Comparison of ENCODE assay signal across 8 cellular contexts in the genomic region with DNA sequence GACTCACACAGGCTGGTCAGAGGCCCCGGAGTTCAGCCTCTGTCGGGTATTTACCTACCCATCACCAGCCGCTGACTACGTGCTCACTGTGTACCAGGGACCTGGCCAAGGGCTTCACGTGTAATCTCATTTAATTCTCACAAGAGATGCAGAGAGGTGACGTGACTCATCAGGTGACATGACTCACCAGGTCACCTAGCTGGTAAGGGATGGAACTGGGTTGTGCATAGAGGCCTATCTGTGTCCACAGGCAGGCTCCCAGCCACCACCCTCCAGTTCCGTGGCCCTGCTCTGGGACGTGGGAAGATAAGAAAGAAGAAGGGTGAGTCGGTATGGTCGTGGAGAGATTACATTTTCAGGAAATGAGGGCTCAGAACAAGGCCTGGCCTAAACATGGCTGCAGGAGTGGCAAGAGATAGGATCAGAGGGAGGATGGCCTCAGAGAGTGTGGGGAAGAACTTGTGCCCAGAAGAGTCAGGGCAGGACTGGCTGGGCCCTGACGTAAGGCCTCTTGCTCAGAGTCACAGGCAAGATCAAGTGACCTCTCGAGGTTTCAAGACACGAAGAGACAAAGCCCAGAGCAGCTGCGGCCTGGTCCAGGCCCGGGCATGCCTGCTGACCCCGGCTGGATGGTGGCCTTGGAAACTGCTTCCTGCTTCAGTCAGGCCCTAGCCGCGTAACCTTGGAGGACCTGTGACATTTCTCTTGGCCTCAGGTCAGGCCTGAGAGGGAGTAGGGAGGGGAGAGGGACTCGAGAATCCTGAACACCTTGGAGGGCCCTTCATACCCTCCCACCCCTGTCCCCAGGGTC. TPM values are rescaled to one million over a fixed set of nuclear protein-coding genes. Genes with fewer than 3 reads are reported as not detected.
A peak's percentile ranks its signal among the peaks of the same experiment; 100 is the strongest.
DNase-seq lines count a peak whose midpoint lies in the region; ATAC-seq and TF ChIP-seq lines count a peak whose summit lies in the region.

No MANE protein-coding gene starts in this region.

- TF ChIP-seq CTCF in AG04450 (IDR thresholded peaks at IDR 0.05; ENCODE audit: low read depth, low read length) (no peak), adrenal gland (IDR thresholded peaks at IDR 0.05) (no peak), kidney epithelial cell (IDR thresholded peaks at IDR 0.05; ENCODE audit: insufficient read depth, low read length, poor library complexity, severe bottlenecking) (no peak), CD14-positive monocyte (IDR thresholded peaks at IDR 0.05) (no peak)

- POLR2A ChIA-PET in AG04450 (lab: Yijun Ruan, JAX): interaction anchor here (0.6 to 0.7 kb wide), 3 partner anchors 10 to 16 kb away, joined by 3 to 6 read pairs (median 3); no protein-coding TSS in a partner anchor

- H3K9me3 ChIP-seq in AG04450 (ENCODE audit: control insufficient read depth, insufficient read depth, low read length) (no peaks in the 10 kb centered on the region; the same call in 1 of the 2 replicates), KOPT-K1 (ENCODE audit: insufficient read depth, low read length, poor library complexity, severe bottlenecking) (no peaks in the 10 kb centered on the region), adrenal gland (replicated peaks in 1 of 3) (no peaks in the 10 kb centered on the region)

- H3K27ac Mint-ChIP-seq in stimulated activated naive CD8-positive, alpha-beta T cell treated with anti-CD3 and anti-CD28 coated beads, Interleukin-15, amount 100 ng/mL, for 72 hours: peak overlapping the region; percentile 12 to 50
- peak overlapping the region in 2 of 7 donors; percentile 6 to 28 for H3K27ac Mint-ChIP-seq in CD14-positive monocyte

- no peaks in the 10 kb centered on the region for H3K27me3 Mint-ChIP-seq in stimulated activated naive CD8-positive, alpha-beta T cell treated with anti-CD3 and anti-CD28 coated beads, Interleukin-15, amount 100 ng/mL, for 72 hours
- peaks cover 2% of the 10 kb centered on the region in 3 donors for H3K27me3 Mint-ChIP-seq in CD14-positive monocyte (ENCODE audit: low read depth in 3 of 3)

- TF ChIP-seq POLR2A in adrenal gland (IDR thresholded peaks at IDR 0.05): peak in 1 of 2 donors; percentile 66

- H3K36me3 ChIP-seq in KOPT-K1 (ENCODE audit: insufficient read depth, low read length) (peaks cover 81% of the 10 kb centered on the region), adrenal gland (replicated peaks in 1 of 2) (peaks cover 0 to 8% of the 10 kb centered on the region in 2 donors), kidney epithelial cell (ENCODE audit: control insufficient read depth, insufficient read depth, low read length) (no peaks in the 10 kb centered on the region)

- H3K4me1 Mint-ChIP-seq in stimulated activated naive CD8-positive, alpha-beta T cell treated with anti-CD3 and anti-CD28 coated beads, Interleukin-15, amount 100 ng/mL, for 72 hours: peaks cover 22% of the 10 kb centered on the region
- H3K4me1 Mint-ChIP-seq in CD14-positive monocyte: peaks cover 3% of the 10 kb centered on the region

- no peak overlapping the region for H3K4me3 ChIP-seq in AG04450 (ENCODE audit: low read depth, low read length)
- no peak overlapping the region for H3K4me3 ChIP-seq in adrenal gland
- H3K4me3 ChIP-seq in kidney epithelial cell (ENCODE audit: low read depth, low read length): no peak overlapping the region

- WGBS in adrenal gland, 4 donors: 26 to 34% (median 29%) methylated on average over 12 to 19 of the region's 19 CpGs

- peak; percentile 87 for ATAC-seq in stimulated activated naive CD8-positive, alpha-beta T cell treated with anti-CD3 and anti-CD28 coated beads, Interleukin-15, amount 100 ng/mL, for 72 hours
- no peak for ATAC-seq in GM18867 (IDR thresholded peaks at IDR 0.05; ENCODE audit: unreplicated experiment)

- intact Hi-C loops in adrenal gland (cut with DNase I): no loop called here
- intact Hi-C loops in CD14-positive monocyte (cut with micrococcal nuclease): loop anchor here in 1 of 2 donors (10.0 kb wide), 1 partner anchor 152 kb away; no protein-coding TSS in a partner anchor

- H3K9me3 Mint-ChIP-seq in stimulated activated naive CD8-positive, alpha-beta T cell treated with anti-CD3 and anti-CD28 coated beads, Interleukin-15, amount 100 ng/mL, for 72 hours: no peaks in the 10 kb centered on the region
- H3K9me3 Mint-ChIP-seq in CD14-positive monocyte: no peaks in the 10 kb centered on the region

- H3K27ac ChIP-seq in AG04450 (ENCODE audit: low read depth, low read length) (peak overlapping the region; percentile 78), KOPT-K1 (ENCODE audit: low read depth, low read length, poor library complexity, severe bottlenecking) (peak overlapping the region; percentile 9), adrenal gland (peak overlapping the region; percentile 80 to 98 (median 92))

- DNase-seq in AG04450 (ENCODE audit: low read depth, low spot score) (no peak), adrenal gland (peak; percentile 72 to 90 (median 85)), kidney epithelial cell (ENCODE audit: low read depth) (peak; percentile 94), iPS-NIHi11 (ENCODE audit: low spot score) (no peak), CD14-positive monocyte (ENCODE audit: low spot score) (no peak)
- DNase-seq in stimulated activated naive CD8-positive, alpha-beta T cell treated with anti-CD3 and anti-CD28 coated beads, Interleukin-15, amount 100 ng/mL, for 72 hours: no peak

- H3K4me1 ChIP-seq in adrenal gland (replicated peaks in 1 of 2): peaks cover 60 to 83% of the 10 kb centered on the region in 2 donors

- H3K27me3 ChIP-seq in AG04450 (ENCODE audit: control insufficient read depth, insufficient read depth, low read length) (no peaks in the 10 kb centered on the region), adrenal gland (no peaks in the 10 kb centered on the region), kidney epithelial cell (ENCODE audit: control insufficient read depth, insufficient read depth, low read length) (no peaks in the 10 kb centered on the region)

- no peak overlapping the region for H3K4me3 Mint-ChIP-seq in stimulated activated naive CD8-positive, alpha-beta T cell treated with anti-CD3 and anti-CD28 coated beads, Interleukin-15, amount 100 ng/mL, for 72 hours
- no peak overlapping the region for H3K4me3 Mint-ChIP-seq in CD14-positive monocyte

- CTCF ChIA-PET in AG04450 (lab: Charles Lee): interaction anchor here (10.1 kb wide), 1 partner anchor 14 kb away, joined by 79 read pairs; no protein-coding TSS in a partner anchor

- H3K36me3 Mint-ChIP-seq in CD14-positive monocyte: peaks cover 5% of the 10 kb centered on the region in 2 donors

RNA-seq across cellular contexts. Expression of a gene that starts 52.7 kb away (rescaled TPM):
- polyA plus RNA-seq in AG04450 (2011; rRNA removed): 54.8 and 62.7 TPM in 2 replicates
- polyA minus RNA-seq in AG04450 (2011; rRNA and poly(A)+ RNA removed): 50.8 and 57.3 TPM in 2 replicates
- 100 to 1,000 TPM in 4 of 8 donors, 10 to 100 TPM in 4; 47.3 to 159 (median 93.4) TPM for total RNA-seq in adrenal gland
- 10 to 100 TPM; 18.9 to 94.6 (median 29.0) TPM for polyA plus RNA-seq in adrenal gland
- 52.4 and 56.3 TPM in 2 replicates for total RNA-seq in kidney epithelial cell
- 10 to 100 TPM; 53.5 to 86.4 TPM for polyA plus RNA-seq in CD14-positive monocyte

Comparison
In these comparisons a context has a peak if more than half of its experiments do, and no peak if none do; other contexts are left out.
1. DNase-seq: peak in adrenal gland (7 of 7) and kidney epithelial cell (single experiment); none in AG04450 (single experiment), stimulated activated naive CD8-positive, alpha-beta T cell treated with anti-CD3 and anti-CD28 coated beads, Interleukin-15, amount 100 ng/mL, for 72 hours (0 of 2), iPS-NIHi11 (single experiment) and CD14-positive monocyte (single experiment).
2. H3K27ac ChIP-seq: peak in every context shown above with its lines; median percentile 92 in adrenal gland; 78 in AG04450; 9 in KOPT-K1.